Comparison of ENCODE assay signal across 25 cellular contexts in the genomic region with DNA sequence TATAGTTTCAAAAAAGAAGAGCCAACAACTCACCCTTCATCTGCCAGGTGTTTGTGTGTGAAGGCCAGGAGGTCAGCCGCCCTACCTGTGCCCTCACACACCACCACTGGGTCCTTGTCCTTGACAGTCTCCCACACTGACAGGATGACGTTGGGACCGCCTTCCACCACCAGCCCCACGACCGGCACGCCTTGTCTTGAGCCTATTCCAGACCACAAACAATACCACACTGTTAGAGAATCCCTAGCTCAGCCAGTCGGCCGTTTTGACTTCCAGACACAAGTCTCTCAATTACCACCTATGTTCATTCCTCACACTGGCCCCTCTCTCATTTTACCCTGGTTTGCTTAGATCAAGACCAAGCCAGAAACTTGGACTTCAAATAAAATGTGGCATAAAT.
DNase-seq lines count a peak whose midpoint lies in the region; ATAC-seq and TF ChIP-seq lines count a peak whose summit lies in the region.
"Had no signal": no experiment of that assay in that cellular context is flagged by ENCODE, and none has a peak within 500 bp of the region (broad histone marks: within the 10 kb centered on the region; RNA-seq: fewer than 3 reads in every experiment).

No MANE protein-coding gene starts in this region.

- H3K4me1 Mint-ChIP-seq in progenitor cell of endocrine pancreas (ENCODE audit: low read depth) = no peaks in the 10 kb centered on the region
- H3K4me1 Mint-ChIP-seq: activated CD4-positive, alpha-beta memory T cell treated with anti-CD3 and anti-CD28 coated beads, Interleukin-2, amount 10 ng/mL, durations not matched to agents 7 days and 5 days; naive thymus-derived CD8-positive, alpha-beta T cell had no signal

- H3K27me3 Mint-ChIP-seq in progenitor cell of endocrine pancreas = no peaks in the 10 kb centered on the region

- no peak overlapping the region for H3K27ac Mint-ChIP-seq in progenitor cell of endocrine pancreas
- H3K27ac Mint-ChIP-seq: activated CD4-positive, alpha-beta memory T cell treated with anti-CD3 and anti-CD28 coated beads, Interleukin-2, amount 10 ng/mL, durations not matched to agents 7 days and 5 days; CD4-positive, alpha-beta T cell; naive thymus-derived CD8-positive, alpha-beta T cell; T-helper 1 cell treated with Interleukin-12 subunit alpha and Interleukin-12 subunit beta and Interleukin-4 antibody, amounts not matched to agents 30 μg/mL and 1 μg/mL, for 36 hours had no signal

- TF ChIP-seq CTCF in progenitor cell of endocrine pancreas (IDR thresholded peaks at IDR 0.05; ENCODE audit: unreplicated experiment) = no peak

- H3K4me3 Mint-ChIP-seq in progenitor cell of endocrine pancreas (ENCODE audit: low read depth) = no peak overlapping the region
- H3K4me3 Mint-ChIP-seq: activated CD4-positive, alpha-beta memory T cell treated with anti-CD3 and anti-CD28 coated beads, Interleukin-2, amount 10 ng/mL, durations not matched to agents 7 days and 5 days; CD4-positive, alpha-beta T cell; naive thymus-derived CD8-positive, alpha-beta T cell; T-helper 1 cell treated with Interleukin-12 subunit alpha and Interleukin-12 subunit beta and Interleukin-4 antibody, amounts not matched to agents 30 μg/mL and 1 μg/mL, for 36 hours had no signal

- ATAC-seq in GM19035 (IDR thresholded peaks at IDR 0.05; ENCODE audit: unreplicated experiment) = no peak
- ATAC-seq: body of pancreas; left lung; naive thymus-derived CD8-positive, alpha-beta T cell; SK-N-SH treated with all-trans-retinoic acid at 6 μM for 48 hours had no signal

- H3K9me3 Mint-ChIP-seq in progenitor cell of endocrine pancreas (ENCODE audit: low read depth) = no peaks in the 10 kb centered on the region
- H3K9me3 Mint-ChIP-seq: activated CD4-positive, alpha-beta memory T cell treated with anti-CD3 and anti-CD28 coated beads, Interleukin-2, amount 10 ng/mL, durations not matched to agents 7 days and 5 days; CD4-positive, alpha-beta T cell; naive thymus-derived CD8-positive, alpha-beta T cell; T-helper 1 cell treated with Interleukin-12 subunit alpha and Interleukin-12 subunit beta and Interleukin-4 antibody, amounts not matched to agents 30 μg/mL and 1 μg/mL, for 36 hours had no signal

- DNase-seq in Ammon's horn (ENCODE audit: low spot score) (peak; percentile 86), amygdala (lab: John Stamatoyannopoulos, UW) (peak in 52 of 56 donors; percentile 1 to 81 (median 38)), hypothalamus (lab: John Stamatoyannopoulos, UW) (peak in 44 of 51 donors; percentile 1 to 84 (median 45)), occipital lobe (lab: John Stamatoyannopoulos, UW) (peak; percentile 30), NCI-H1417 treated with DMSO at 0.1 percent for 48 hours (lab: John Stamatoyannopoulos, UW) (no peak), germinal center (ENCODE audit: low spot score) (no peak), progenitor cell of endocrine pancreas (ENCODE audit: low spot score, unreplicated experiment) (no peak)
- DNase-seq: activated CD4-positive, alpha-beta memory T cell treated with anti-CD3 and anti-CD28 coated beads, Interleukin-2, amount 10 ng/mL, durations not matched to agents 7 days and 5 days; activated CD4-positive, CD25-positive, alpha-beta regulatory T cell treated with anti-CD3 and anti-CD28 coated beads, Interleukin-2, amount 50 U/mL, for 72 hours; activated CD8-positive, alpha-beta memory T cell treated with anti-CD3 and anti-CD28 coated beads, Interleukin-2, amount 50 U/mL, for 4 hours; activated naive CD4-positive, alpha-beta T cell treated with Interleukin-2 at 50 U/mL for 16 hours; body of pancreas; CD4-positive, alpha-beta T cell; cerebellar nuclear complex; foreskin melanocyte; KG1; left lung; MM.1S; naive thymus-derived CD8-positive, alpha-beta T cell; NCI-H2029 treated with DMSO at 0.1 percent for 48 hours; NCI-H524 treated with DMSO at 0.1 percent for 48 hours; stimulated activated naive CD4-positive, alpha-beta T cell had no signal

- H3K36me3 Mint-ChIP-seq in progenitor cell of endocrine pancreas (ENCODE audit: insufficient read depth) = no peaks in the 10 kb centered on the region
- H3K36me3 Mint-ChIP-seq: naive thymus-derived CD8-positive, alpha-beta T cell had no signal

Comparison
In these comparisons a context has a peak if more than half of its experiments do, and no peak if none do; other contexts are left out.
1. DNase-seq: peak in Ammon's horn (single experiment), amygdala (52 of 56), hypothalamus (44 of 51) and occipital lobe (single experiment); none in NCI-H1417 treated with DMSO at 0.1 percent for 48 hours (single experiment), germinal center (single experiment) and progenitor cell of endocrine pancreas (single experiment).